In the genomic region with DNA sequence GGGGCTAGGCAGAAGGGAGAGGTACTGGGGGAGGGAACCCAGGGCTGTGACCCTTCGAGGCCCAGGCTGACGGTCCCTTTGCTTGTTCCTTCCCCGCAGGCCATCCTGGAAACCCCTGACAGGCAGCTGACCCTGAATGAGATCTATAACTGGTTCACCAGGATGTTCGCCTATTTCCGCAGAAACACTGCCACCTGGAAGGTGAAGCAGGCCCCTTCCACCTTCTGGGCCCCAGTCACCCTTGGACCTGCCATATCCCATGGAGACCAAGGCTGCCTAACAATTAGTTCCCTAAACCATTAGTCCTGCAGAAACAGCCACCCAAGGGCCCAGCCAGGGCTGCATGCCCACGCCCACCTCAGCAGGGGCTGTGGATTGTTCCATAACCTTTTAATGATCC, we compare ENCODE assay signal across 27 cellular contexts. TPM values are rescaled to one million over a fixed set of nuclear protein-coding genes. Genes with fewer than 3 reads are reported as not detected.
"Had no signal": no experiment of that assay in that cellular context is flagged by ENCODE, and none has a peak within 500 bp of the region (broad histone marks: within the 10 kb centered on the region; RNA-seq: fewer than 3 reads in every experiment).

No MANE protein-coding gene starts in this region.

- H3K4me1 Mint-ChIP-seq: activated CD4-positive, alpha-beta T cell treated with anti-CD3 and anti-CD28 coated beads, Interleukin-2, amount 10 ng/mL, durations not matched to agents 7 days and 5 days; activated naive CD8-positive, alpha-beta T cell treated with anti-CD3 and anti-CD28 coated beads, Interleukin-2, amount 50 U/mL, for 24 hours had no signal

- H3K27me3 Mint-ChIP-seq: activated B cell treated with CpG ODN at 0.5 μM for 24 hours; activated CD4-positive, alpha-beta memory T cell treated with anti-CD3 and anti-CD28 coated beads for 36 hours; activated CD4-positive, alpha-beta T cell treated with anti-CD3 and anti-CD28 coated beads, Interleukin-2, amount 10 ng/mL, durations not matched to agents 7 days and 5 days; activated naive CD8-positive, alpha-beta T cell treated with anti-CD3 and anti-CD28 coated beads, Interleukin-2, amount 50 U/mL, for 24 hours had no signal

- H3K9me3 ChIP-seq: ascending aorta, body of pancreas had no signal

- FAIRE-seq: RCC 7860, TTC549 had no signal

- H3K27me3 ChIP-seq: ascending aorta, body of pancreas had no signal

- H3K36me3 Mint-ChIP-seq: activated naive CD4-positive, alpha-beta T cell treated with anti-CD3 and anti-CD28 coated beads, Interleukin-2, amount 50 U/mL, for 72 hours had no signal

- ATAC-seq: activated naive CD8-positive, alpha-beta T cell treated with anti-CD3 and anti-CD28 coated beads, Interleukin-2, amount 50 U/mL, for 24 hours had no signal

- H3K4me3 Mint-ChIP-seq: activated B cell treated with CpG ODN at 0.5 μM for 24 hours; activated CD4-positive, alpha-beta memory T cell treated with anti-CD3 and anti-CD28 coated beads for 36 hours; activated CD4-positive, alpha-beta T cell treated with anti-CD3 and anti-CD28 coated beads, Interleukin-2, amount 10 ng/mL, durations not matched to agents 7 days and 5 days; activated naive CD8-positive, alpha-beta T cell treated with anti-CD3 and anti-CD28 coated beads, Interleukin-2, amount 50 U/mL, for 24 hours; activated T-cell treated with anti-CD3 and anti-CD28 coated beads, Interleukin-2, amount 50 U/mL, for 4 hours had no signal

- H3K4me3 ChIP-seq: ascending aorta, body of pancreas had no signal

- H3K4me1 ChIP-seq: ascending aorta, body of pancreas had no signal

- H3K27ac ChIP-seq: ascending aorta, body of pancreas had no signal

- H3K27ac Mint-ChIP-seq: activated B cell treated with CpG ODN at 0.5 μM for 24 hours; activated CD4-positive, alpha-beta memory T cell treated with anti-CD3 and anti-CD28 coated beads for 36 hours; activated CD4-positive, alpha-beta T cell treated with anti-CD3 and anti-CD28 coated beads, Interleukin-2, amount 10 ng/mL, durations not matched to agents 7 days and 5 days; activated naive CD4-positive, alpha-beta T cell treated with anti-CD3 and anti-CD28 coated beads, Interleukin-2, amount 50 U/mL, for 72 hours; activated naive CD8-positive, alpha-beta T cell treated with anti-CD3 and anti-CD28 coated beads, Interleukin-2, amount 50 U/mL, for 24 hours had no signal

- DNase-seq: activated B cell treated with CpG ODN at 0.5 μM for 24 hours; activated CD4-positive, alpha-beta memory T cell treated with anti-CD3 and anti-CD28 coated beads for 36 hours; activated CD4-positive, alpha-beta T cell treated with anti-CD3 and anti-CD28 coated beads, Interleukin-2, amount 10 ng/mL, durations not matched to agents 7 days and 5 days; activated CD8-positive, alpha-beta memory T cell treated with anti-CD3 and anti-CD28 coated beads for 24 hours; activated effector memory CD4-positive, alpha-beta T cell treated with anti-CD3 and anti-CD28 coated beads, Interleukin-2, amount 50 U/mL, for 16 hours; activated naive CD4-positive, alpha-beta T cell treated with Interleukin-2 at 50 U/mL for 16 hours; activated naive CD8-positive, alpha-beta T cell treated with anti-CD3 and anti-CD28 coated beads, Interleukin-2, amount 50 U/mL, for 24 hours; activated T-cell treated with anti-CD3 and anti-CD28 coated beads, Interleukin-2, amount 50 U/mL, for 4 hours; amniotic stem cell; body of pancreas; central memory CD4-positive, alpha-beta T cell; Karpas-422; MM.1S; NCI-H1105; NCI-H1436; NCI-H1694 treated with DMSO at 0.1 percent for 48 hours; NCI-H2029 treated with DMSO at 0.1 percent for 48 hours; NCI-H446 treated with DMSO at 0.1 percent for 48 hours; NCI-H524 treated with DMSO at 0.1 percent for 48 hours; NCI-H82; SHP77 treated with DMSO at 0.1 percent for 48 hours; T-helper 2 cell; T1000 had no signal

RNA-seq across cellular contexts. Expression of a gene that starts 47.1 kb away (rescaled TPM):
- total RNA-seq: activated B cell treated with CpG ODN at 0.5 μM for 24 hours; activated CD4-positive, alpha-beta memory T cell treated with anti-CD3 and anti-CD28 coated beads for 36 hours; activated CD4-positive, alpha-beta T cell treated with anti-CD3 and anti-CD28 coated beads, Interleukin-2, amount 10 ng/mL, durations not matched to agents 7 days and 5 days; activated naive CD4-positive, alpha-beta T cell treated with anti-CD3 and anti-CD28 coated beads, Interleukin-2, amount 50 U/mL, for 72 hours had no signal
